14 cellular contexts compared by ENCODE assay signal in genomic region chr1:230382060-230382491, GRCh38. TPM values are rescaled to one million over a fixed set of nuclear protein-coding genes. Genes with fewer than 3 reads are reported as not detected.
DNase-seq lines count a peak whose midpoint lies in the region; ATAC-seq and TF ChIP-seq lines count a peak whose summit lies in the region.
"Had no signal": no experiment of that assay in that cellular context is flagged by ENCODE, and none has a peak within 500 bp of the region (broad histone marks: within the 10 kb centered on the region; RNA-seq: fewer than 3 reads in every experiment).

No MANE protein-coding gene starts in this region.

- H3K79me2 ChIP-seq in GM23338 (replicated peaks; ENCODE audit: insufficient read depth) = peaks cover 18% of the 10 kb centered on the region

- H3K4me1 Mint-ChIP-seq in GM23338 = peaks cover 33% of the 10 kb centered on the region
- H3K4me1 Mint-ChIP-seq: CD8-positive, alpha-beta memory T cell had no signal

- no peaks in the 10 kb centered on the region for H3F3A ChIP-seq in GM23338 (replicated peaks; ENCODE audit: low read depth)

- peak overlapping the region; percentile 57; the same call in 1 of the 2 replicates for H3K4me2 ChIP-seq in GM23338
- H3K4me2 ChIP-seq: PC-9 had no signal

- peak overlapping the region; percentile 13; the same call in 1 of the 3 replicates for H3K4me3 Mint-ChIP-seq in GM23338
- H3K4me3 Mint-ChIP-seq: activated CD4-positive, alpha-beta memory T cell treated with anti-CD3 and anti-CD28 coated beads for 36 hours; CD8-positive, alpha-beta memory T cell; T-helper 1 cell treated with Interleukin-12 subunit alpha and Interleukin-12 subunit beta and Interleukin-4 antibody, amounts not matched to agents 30 μg/mL and 1 μg/mL, for 36 hours had no signal

- H3K36me3 ChIP-seq in GM23338 (ENCODE audit: insufficient read depth) (0 out of 2 replicates have a peak, but pooled peaks cover 4% of the 10 kb centered on the region), NT2/D1 (ENCODE audit: insufficient read depth, insufficient read length, low read length) (no peaks in the 10 kb centered on the region), iPS DF 6.9 (ENCODE audit: control insufficient read depth, insufficient read depth, low read length) (no peaks in the 10 kb centered on the region)

- peak overlapping the region; percentile 83 for H3K27ac Mint-ChIP-seq in GM23338
- H3K27ac Mint-ChIP-seq: activated CD4-positive, alpha-beta memory T cell treated with anti-CD3 and anti-CD28 coated beads for 36 hours; CD8-positive, alpha-beta memory T cell; T-helper 1 cell treated with Interleukin-12 subunit alpha and Interleukin-12 subunit beta and Interleukin-4 antibody, amounts not matched to agents 30 μg/mL and 1 μg/mL, for 36 hours had no signal

- 0 out of 2 replicates have a peak, but pooled peaks cover 7% of the 10 kb centered on the region for H4K20me1 ChIP-seq in GM23338 (replicated peaks; ENCODE audit: insufficient read depth)

- H3K4me3 ChIP-seq in GM23338 (no peak overlapping the region), NT2/D1 (ENCODE audit: insufficient read length, low read depth) (no peak overlapping the region), iPS DF 6.9 (ENCODE audit: low read length) (no peak overlapping the region), foreskin fibroblast (ENCODE audit: low read depth in 1 of 2, low read length in 2 of 2) (no peak overlapping the region)
- H3K4me3 ChIP-seq: PC-9 had no signal

- WGBS in iPS DF 6.9 (ENCODE audit: insufficient coverage, insufficient read length) = no CpG with 5 or more reads among the region's 7 CpGs

- no peaks in the 10 kb centered on the region for H3K27me3 ChIP-seq in GM23338 (ENCODE audit: insufficient read depth)
- H3K27me3 ChIP-seq in NT2/D1 (ENCODE audit: insufficient read depth, insufficient read length) = no peaks in the 10 kb centered on the region
- no peaks in the 10 kb centered on the region for H3K27me3 ChIP-seq in iPS DF 6.9 (ENCODE audit: control insufficient read depth, insufficient read depth, low read length)

- H3K9ac ChIP-seq in NT2/D1 (ENCODE audit: insufficient read length, low read depth) = no peak overlapping the region

- TF ChIP-seq CTCF in GM23338 (conservative IDR thresholded peaks at IDR 0.05; ENCODE audit: low read depth in 2 of 2) (no peak), foreskin fibroblast (IDR thresholded peaks at IDR 0.05; ENCODE audit: low read depth, low read length) (no peak)

- 0 out of 2 replicates have a peak, but pooled peaks cover 3% of the 10 kb centered on the region for H3K9me2 ChIP-seq in GM23338 (ENCODE audit: insufficient read depth)

- no peaks in the 10 kb centered on the region for H3K27me3 Mint-ChIP-seq in GM23338 (ENCODE audit: insufficient read depth, low read depth, poor library complexity)

- H3K4me1 ChIP-seq in GM23338 (ENCODE audit: insufficient read depth) (peaks cover 21% of the 10 kb centered on the region), NT2/D1 (ENCODE audit: insufficient read depth, insufficient read length) (peaks cover 5% of the 10 kb centered on the region), iPS DF 6.9 (ENCODE audit: control insufficient read depth, insufficient read depth, low read length) (peaks cover 4% of the 10 kb centered on the region; the same call in 1 of the 2 replicates)

- DNase-seq in GM23338 (ENCODE audit: low spot score) (peak; percentile 64), NT2/D1 (ENCODE audit: low read depth, low spot score) (peak; percentile 77), iPS DF 6.9 (ENCODE audit: low read depth, low spot score) (peak; percentile 37), renal cortical epithelial cell (ENCODE audit: low read depth) (peak; percentile 94), activated gamma-delta T cell (lab: John Stamatoyannopoulos, UW) (no peak), foreskin fibroblast (no peak)
- DNase-seq: activated CD4-positive, alpha-beta memory T cell treated with anti-CD3 and anti-CD28 coated beads for 36 hours; activated gamma-delta T cell treated with Interleukin-2 at 50 U/mL for 16 hours; CD8-positive, alpha-beta memory T cell; NCI-H2171; PC-9 had no signal

- peak overlapping the region; percentile 86; the same call in 1 of the 2 replicates for H3K27ac ChIP-seq in GM23338 (ENCODE audit: low read depth)
- no peak overlapping the region for H3K27ac ChIP-seq in iPS DF 6.9 (ENCODE audit: low read length)
- H3K27ac ChIP-seq: PC-9 had no signal

- ATAC-seq in GM23338 (peak; percentile 92), GM18511 (IDR thresholded peaks at IDR 0.05; ENCODE audit: unreplicated experiment) (no peak), GM19324 (IDR thresholded peaks at IDR 0.05; ENCODE audit: low FRiP score, unreplicated experiment) (no peak)

- H3K9me3 ChIP-seq in NT2/D1 (ENCODE audit: insufficient read depth, low read length) = peaks cover 24% of the 10 kb centered on the region
- no peaks in the 10 kb centered on the region for H3K9me3 ChIP-seq in iPS DF 6.9 (ENCODE audit: control insufficient read depth, insufficient read depth, low read length)

- peaks cover 21% of the 10 kb centered on the region for H3K36me3 Mint-ChIP-seq in GM23338 (ENCODE audit: low read depth)
- H3K36me3 Mint-ChIP-seq: activated CD4-positive, alpha-beta memory T cell treated with anti-CD3 and anti-CD28 coated beads for 36 hours had no signal

- no peak overlapping the region for H2AFZ ChIP-seq in GM23338
- H2AFZ ChIP-seq: PC-9 had no signal

- peaks cover 12% of the 10 kb centered on the region for H3K9me3 Mint-ChIP-seq in GM23338

TF ChIP-seq in GM23338, 12 proteins besides CTCF, POLR2A, EP300 and RAD21:
- TF ChIP-seq ZNF462 (CRISPR knock-in tag; IDR thresholded peaks at IDR 0.05) = peak; percentile 50; the same call in 1 of the 2 replicates
- TF ChIP-seq EZH2phosphoT487 (IDR thresholded peaks at IDR 0.05; ENCODE audit: unreplicated experiment) = no peak

RNA-seq across cellular contexts. Expression of gene PGBD5, which starts 44.1 kb away (rescaled TPM):
- total RNA-seq in GM23338 (2014; rRNA removed; shearing (Covaris generic)) = 16.6 and 17.0 TPM in 2 replicates
- polyA plus RNA-seq in GM23338 (2016; fragmentation: Nextera tagmentation; extraction: Ambion mirVana) = 3.4 and 3.9 TPM in 2 replicates
- total RNA-seq in renal cortical epithelial cell = 19.7 and 54.5 TPM in 2 replicates
- total RNA-seq: CD8-positive, alpha-beta memory T cell; PC-9 had no signal
- polyA plus RNA-seq: CD8-positive, alpha-beta memory T cell had no signal

Comparison
In these comparisons a context has a peak if more than half of its experiments do, and no peak if none do; other contexts are left out.
1. DNase-seq: peak in GM23338 (single experiment), NT2/D1 (single experiment), iPS DF 6.9 (single experiment) and renal cortical epithelial cell (single experiment); none in activated gamma-delta T cell (single experiment) and foreskin fibroblast (0 of 2).